In genomic region chr2:199757466-199757865, GRCh38 we compare ENCODE assay signal across 11 cellular contexts.
DNase-seq lines count a peak whose midpoint lies in the region; ATAC-seq lines count a peak whose summit lies in the region.
"Had no signal": no experiment of that assay in that cellular context is flagged by ENCODE, and none has a peak within 500 bp of the region (broad histone marks: within the 10 kb centered on the region; RNA-seq: fewer than 3 reads in every experiment).

No MANE protein-coding gene starts in this region.

- no peak for ATAC-seq in HG03159 (IDR thresholded peaks at IDR 0.05; ENCODE audit: unreplicated experiment)

- DNase-seq in A172 (ENCODE audit: low spot score), result peak; percentile 21
- DNase-seq in MG63, result peak; percentile 94
- peak in 57 of 58 donors; percentile 9 to 93 (median 77) for DNase-seq in anterior cingulate cortex (lab: John Stamatoyannopoulos, UW)
- DNase-seq in hypothalamus (lab: John Stamatoyannopoulos, UW), result peak in 49 of 51 donors; percentile 14 to 93 (median 69)
- DNase-seq in NCI-H2227 (lab: John Stamatoyannopoulos, UW; ENCODE audit: unreplicated experiment), result no peak
- DNase-seq in iPS-NIHi7 (ENCODE audit: extremely low spot score), result no peak
- no peak for DNase-seq in activated CD4-positive, alpha-beta T cell treated with anti-CD3 and anti-CD28 coated beads for 1 hour
- DNase-seq: activated T-cell treated with anti-CD3 and anti-CD28 coated beads, Interleukin-2, amount 50 U/mL, for 24 hours; effector CD4-positive, alpha-beta T cell; T-helper 9 cell had no signal

- no peaks in the 10 kb centered on the region for H3K36me3 ChIP-seq in MG63

- H3K9me3 ChIP-seq in MG63, result peaks cover 2% of the 10 kb centered on the region; the same call in 1 of the 2 replicates

- peaks cover 5% of the 10 kb centered on the region; the same call in 1 of the 2 replicates for H3K27me3 ChIP-seq in MG63

- H3K4me3 ChIP-seq in MG63, result no peak overlapping the region

Comparison
In these comparisons a context has a peak if more than half of its experiments do, and no peak if none do; other contexts are left out.
1. DNase-seq: peak in A172 (single experiment), MG63 (single experiment), anterior cingulate cortex (57 of 58) and hypothalamus (49 of 51); none in NCI-H2227 (single experiment), iPS-NIHi7 (single experiment) and activated CD4-positive, alpha-beta T cell treated with anti-CD3 and anti-CD28 coated beads for 1 hour (single experiment).